In genomic region chr7:36865019-36865418, GRCh38 we compare ENCODE assay signal across 21 cellular contexts.
DNase-seq lines count a peak whose midpoint lies in the region; ATAC-seq and TF ChIP-seq lines count a peak whose summit lies in the region.
"Had no signal": no experiment of that assay in that cellular context is flagged by ENCODE, and none has a peak within 500 bp of the region (broad histone marks: within the 10 kb centered on the region; RNA-seq: fewer than 3 reads in every experiment).

No MANE protein-coding gene starts in this region.

- peaks cover 0 to 77% (median 8%) of the 10 kb centered on the region in 3 experiments for H3K36me3 ChIP-seq in naive thymus-derived CD4-positive, alpha-beta T cell (ENCODE audit: control insufficient read depth in 2 of 3, insufficient read depth in 3 of 3, low read length in 3 of 3)
- H3K36me3 ChIP-seq: brain microvascular endothelial cell, gastrocnemius medialis had no signal

- no peaks in the 10 kb centered on the region for H3K9me3 ChIP-seq in naive thymus-derived CD4-positive, alpha-beta T cell (ENCODE audit: control insufficient read depth in 2 of 3, low read length in 3 of 3)
- H3K9me3 ChIP-seq: gastrocnemius medialis, upper lobe of left lung had no signal

- peak overlapping the region; percentile 4 for H3K27ac Mint-ChIP-seq in activated naive CD8-positive, alpha-beta T cell
- H3K27ac Mint-ChIP-seq in activated naive CD8-positive, alpha-beta T cell treated with anti-CD3 and anti-CD28 coated beads for 36 hours = no peak overlapping the region
- peak overlapping the region; percentile 67 for H3K27ac Mint-ChIP-seq in activated naive CD8-positive, alpha-beta T cell treated with anti-CD3 and anti-CD28 coated beads, Interleukin-2, amount 50 U/mL, for 24 hours
- H3K27ac Mint-ChIP-seq in naive thymus-derived CD4-positive, alpha-beta T cell = peak overlapping the region in 8 of 9 donors; percentile 3 to 78 (median 44)
- H3K27ac Mint-ChIP-seq: nephron; stimulated activated naive B cell treated with anti-CD40 and anti-IgM and Interleukin-4, amounts not matched to agents 10 μg/mL and 1 μg/mL and 100 μg/mL, for 72 hours; T-helper 1 cell treated with Interleukin-12 subunit alpha and Interleukin-12 subunit beta and Interleukin-4 antibody, amounts not matched to agents 30 μg/mL and 1 μg/mL, for 36 hours had no signal

- H3K4me3 Mint-ChIP-seq in activated naive CD8-positive, alpha-beta T cell = no peak overlapping the region
- H3K4me3 Mint-ChIP-seq in activated naive CD8-positive, alpha-beta T cell treated with anti-CD3 and anti-CD28 coated beads for 36 hours = no peak overlapping the region
- no peak overlapping the region for H3K4me3 Mint-ChIP-seq in activated naive CD8-positive, alpha-beta T cell treated with anti-CD3 and anti-CD28 coated beads, Interleukin-2, amount 50 U/mL, for 24 hours
- no peak overlapping the region for H3K4me3 Mint-ChIP-seq in naive thymus-derived CD4-positive, alpha-beta T cell
- H3K4me3 Mint-ChIP-seq: nephron; stimulated activated naive B cell treated with anti-CD40 and anti-IgM and Interleukin-4, amounts not matched to agents 10 μg/mL and 1 μg/mL and 100 μg/mL, for 72 hours; T-helper 1 cell treated with Interleukin-12 subunit alpha and Interleukin-12 subunit beta and Interleukin-4 antibody, amounts not matched to agents 30 μg/mL and 1 μg/mL, for 36 hours had no signal

- H3K4me1 Mint-ChIP-seq in activated naive CD8-positive, alpha-beta T cell (ENCODE audit: low read depth) = peaks cover 28% of the 10 kb centered on the region
- H3K4me1 Mint-ChIP-seq in activated naive CD8-positive, alpha-beta T cell treated with anti-CD3 and anti-CD28 coated beads for 36 hours = peaks cover 19% of the 10 kb centered on the region
- H3K4me1 Mint-ChIP-seq in activated naive CD8-positive, alpha-beta T cell treated with anti-CD3 and anti-CD28 coated beads, Interleukin-2, amount 50 U/mL, for 24 hours = peaks cover 28% of the 10 kb centered on the region
- H3K4me1 Mint-ChIP-seq in naive thymus-derived CD4-positive, alpha-beta T cell = peaks cover 0 to 52% (median 5%) of the 10 kb centered on the region in 7 donors

- CTCF ChIA-PET in naive thymus-derived CD4-positive, alpha-beta T cell (lab: Charles Lee) = no interaction called here

- no peaks in the 10 kb centered on the region for H3K9me3 Mint-ChIP-seq in activated naive CD8-positive, alpha-beta T cell (ENCODE audit: low read depth)
- H3K9me3 Mint-ChIP-seq in activated naive CD8-positive, alpha-beta T cell treated with anti-CD3 and anti-CD28 coated beads for 36 hours = no peaks in the 10 kb centered on the region
- H3K9me3 Mint-ChIP-seq in activated naive CD8-positive, alpha-beta T cell treated with anti-CD3 and anti-CD28 coated beads, Interleukin-2, amount 50 U/mL, for 24 hours = no peaks in the 10 kb centered on the region
- H3K9me3 Mint-ChIP-seq in naive thymus-derived CD4-positive, alpha-beta T cell = no peaks in the 10 kb centered on the region
- H3K9me3 Mint-ChIP-seq: nephron; stimulated activated naive B cell treated with anti-CD40 and anti-IgM and Interleukin-4, amounts not matched to agents 10 μg/mL and 1 μg/mL and 100 μg/mL, for 72 hours; T-helper 1 cell treated with Interleukin-12 subunit alpha and Interleukin-12 subunit beta and Interleukin-4 antibody, amounts not matched to agents 30 μg/mL and 1 μg/mL, for 36 hours had no signal

- H3K27ac ChIP-seq in naive thymus-derived CD4-positive, alpha-beta T cell (ENCODE audit: low read depth, low read length) = no peak overlapping the region
- peak overlapping the region in 12 of 59 donors; percentile 2 to 48 (median 26) for H3K27ac ChIP-seq in dorsolateral prefrontal cortex
- H3K27ac ChIP-seq: brain microvascular endothelial cell, gastrocnemius medialis had no signal

- H3K4me3 ChIP-seq in naive thymus-derived CD4-positive, alpha-beta T cell (ENCODE audit: low read length) = no peak overlapping the region
- no peak overlapping the region for H3K4me3 ChIP-seq in dorsolateral prefrontal cortex
- H3K4me3 ChIP-seq: gastrocnemius medialis, lung, upper lobe of left lung had no signal

- no peak for DNase-seq in activated naive CD8-positive, alpha-beta T cell treated with anti-CD3 and anti-CD28 coated beads for 36 hours
- no peak for DNase-seq in activated naive CD8-positive, alpha-beta T cell treated with anti-CD3 and anti-CD28 coated beads, Interleukin-2, amount 50 U/mL, for 24 hours
- no peak for DNase-seq in naive thymus-derived CD4-positive, alpha-beta T cell
- no peak for DNase-seq in COLO668 (lab: John Stamatoyannopoulos, UW; ENCODE audit: unreplicated experiment)
- DNase-seq in dorsolateral prefrontal cortex = no peak
- DNase-seq: activated CD4-positive, alpha-beta T cell treated with anti-CD3 and anti-CD28 coated beads, Interleukin-2, amount 50 U/mL, for 4 hours; brain microvascular endothelial cell; EL; gastrocnemius medialis; H7; Karpas-422; NCI-H2029; stimulated activated naive B cell treated with anti-CD40 and anti-IgM and Interleukin-4, amounts not matched to agents 10 μg/mL and 1 μg/mL and 100 μg/mL, for 72 hours; upper lobe of left lung had no signal

- TF ChIP-seq CTCF in dorsolateral prefrontal cortex (IDR thresholded peaks at IDR 0.05 in 54 of 56, conservative IDR thresholded peaks at IDR 0.05 in 2 of 56; ENCODE audit: low read depth in 1 of 56, partially characterized antibody in 56 of 56) = no peak

- intact Hi-C loops in naive thymus-derived CD4-positive, alpha-beta T cell (cut with micrococcal nuclease) = no loop called here
- intact Hi-C loops in dorsolateral prefrontal cortex (cut with DNase I) = no loop called here

- no peaks in the 10 kb centered on the region for H3K27me3 ChIP-seq in naive thymus-derived CD4-positive, alpha-beta T cell (ENCODE audit: control insufficient read depth in 2 of 2, insufficient read depth in 2 of 2, low read length in 2 of 2)
- no peaks in the 10 kb centered on the region for H3K27me3 ChIP-seq in dorsolateral prefrontal cortex
- H3K27me3 ChIP-seq: brain microvascular endothelial cell, gastrocnemius medialis, upper lobe of left lung had no signal

- ATAC-seq in activated naive CD8-positive, alpha-beta T cell treated with anti-CD3 and anti-CD28 coated beads, Interleukin-2, amount 50 U/mL, for 24 hours = no peak
- peak; percentile 52 for ATAC-seq in naive thymus-derived CD4-positive, alpha-beta T cell
- no peak for ATAC-seq in HG02885 (IDR thresholded peaks at IDR 0.05; ENCODE audit: poor library complexity, unreplicated experiment)
- no peak for ATAC-seq in GM21723 (IDR thresholded peaks at IDR 0.05; ENCODE audit: unreplicated experiment)
- ATAC-seq: activated CD4-positive, CD25-positive, alpha-beta regulatory T cell treated with anti-CD3 and anti-CD28 coated beads, Interleukin-2, amount 50 U/mL, for 24 hours; gastrocnemius medialis; stimulated activated naive B cell treated with anti-CD40 and anti-IgM and Interleukin-4, amounts not matched to agents 10 μg/mL and 1 μg/mL and 100 μg/mL, for 72 hours had no signal

- H3K4me1 ChIP-seq in naive thymus-derived CD4-positive, alpha-beta T cell (ENCODE audit: control insufficient read depth in 2 of 2, insufficient read depth in 2 of 2, low read length in 2 of 2) = peaks cover 0 to 29% of the 10 kb centered on the region in 2 donors
- H3K4me1 ChIP-seq: gastrocnemius medialis, upper lobe of left lung had no signal

- POLR2A ChIA-PET in naive thymus-derived CD4-positive, alpha-beta T cell (lab: Charles Lee) = interaction anchor here (0.6 to 1.0 kb wide), 2 partner anchors 391 to 634 kb away, joined by 3 read pairs; no protein-coding TSS in a partner anchor

- peaks cover 65% of the 10 kb centered on the region for H3K36me3 Mint-ChIP-seq in activated naive CD8-positive, alpha-beta T cell
- peaks cover 85% of the 10 kb centered on the region for H3K36me3 Mint-ChIP-seq in activated naive CD8-positive, alpha-beta T cell treated with anti-CD3 and anti-CD28 coated beads for 36 hours
- peaks cover 78% of the 10 kb centered on the region for H3K36me3 Mint-ChIP-seq in activated naive CD8-positive, alpha-beta T cell treated with anti-CD3 and anti-CD28 coated beads, Interleukin-2, amount 50 U/mL, for 24 hours (ENCODE audit: low read depth)
- peaks cover 53 to 97% (median 90%) of the 10 kb centered on the region in 5 donors for H3K36me3 Mint-ChIP-seq in naive thymus-derived CD4-positive, alpha-beta T cell

- H3K27me3 Mint-ChIP-seq in activated naive CD8-positive, alpha-beta T cell = no peaks in the 10 kb centered on the region
- no peaks in the 10 kb centered on the region for H3K27me3 Mint-ChIP-seq in activated naive CD8-positive, alpha-beta T cell treated with anti-CD3 and anti-CD28 coated beads for 36 hours
- H3K27me3 Mint-ChIP-seq in activated naive CD8-positive, alpha-beta T cell treated with anti-CD3 and anti-CD28 coated beads, Interleukin-2, amount 50 U/mL, for 24 hours = no peaks in the 10 kb centered on the region
- H3K27me3 Mint-ChIP-seq in naive thymus-derived CD4-positive, alpha-beta T cell = no peaks in the 10 kb centered on the region
- H3K27me3 Mint-ChIP-seq: stimulated activated naive B cell treated with anti-CD40 and anti-IgM and Interleukin-4, amounts not matched to agents 10 μg/mL and 1 μg/mL and 100 μg/mL, for 72 hours had no signal
